Comparison of ENCODE assay signal across 11 cellular contexts in the genomic region with DNA sequence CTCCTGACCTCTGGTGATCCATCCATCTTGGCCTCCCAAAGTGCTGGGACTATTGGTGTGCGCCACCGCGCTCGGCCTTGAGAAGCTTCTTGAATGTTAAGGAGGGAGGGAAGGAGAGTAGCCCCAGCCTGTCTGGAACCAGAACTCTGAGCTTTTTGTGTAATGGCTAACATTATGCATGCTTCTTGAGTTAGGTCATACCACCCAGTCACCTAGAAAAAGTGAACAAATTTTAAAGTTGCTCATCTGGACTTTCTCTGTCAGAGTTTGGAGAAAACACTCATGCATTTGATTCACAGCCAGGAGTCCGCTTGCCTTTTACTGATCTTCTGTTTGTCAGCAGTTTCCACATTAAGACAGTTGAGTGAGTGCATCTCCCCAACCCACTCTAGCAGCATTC.
DNase-seq lines count a peak whose midpoint lies in the region; ATAC-seq and TF ChIP-seq lines count a peak whose summit lies in the region.
"Had no signal": no experiment of that assay in that cellular context is flagged by ENCODE, and none has a peak within 500 bp of the region (broad histone marks: within the 10 kb centered on the region; RNA-seq: fewer than 3 reads in every experiment).

No MANE protein-coding gene starts in this region.

- intact Hi-C loops in CD4-positive, alpha-beta T cell (cut with DNase I, micrococcal nuclease), result no loop called here
- intact Hi-C loops in PC-9 (cut with micrococcal nuclease; ENCODE audit: unreplicated experiment), result no loop called here
- intact Hi-C loops in esophagus muscularis mucosa (cut with DNase I), result loop anchor here (5.0 kb wide), 1 partner anchor 80 kb away; a partner anchor contains a TSS
- intact Hi-C loops in ovary (cut with DNase I), result no loop called here
- intact Hi-C loops in activated T-helper 2 cell treated with anti-CD3 and anti-CD28 coated beads, Interferon-gamma antibody, Interleukin-2, Interleukin-4, amounts not matched to agents 10 μg/mL and 5 μg/mL and 100 μg/mL, durations not matched to agents 14 hours and 24 hours and 36 hours (cut with micrococcal nuclease), result no loop called here

- no peaks in the 10 kb centered on the region for H3K27me3 Mint-ChIP-seq in CD4-positive, alpha-beta T cell
- H3K27me3 Mint-ChIP-seq in activated T-helper 2 cell treated with anti-CD3 and anti-CD28 coated beads, Interferon-gamma antibody, Interleukin-2, Interleukin-4, amounts not matched to agents 10 μg/mL and 5 μg/mL and 100 μg/mL, durations not matched to agents 14 hours and 24 hours and 36 hours (ENCODE audit: low read depth), result no peaks in the 10 kb centered on the region
- H3K27me3 Mint-ChIP-seq: central memory CD8-positive, alpha-beta T cell had no signal

- H3K4me1 ChIP-seq in PC-9 (replicated peaks; ENCODE audit: insufficient read depth), result peaks cover 25% of the 10 kb centered on the region
- H3K4me1 ChIP-seq in esophagus muscularis mucosa, result peaks cover 26 to 66% (median 57%) of the 10 kb centered on the region in 4 donors
- peaks cover 9% of the 10 kb centered on the region for H3K4me1 ChIP-seq in ovary (ENCODE audit: insufficient read depth)

- CTCF ChIA-PET in CD4-positive, alpha-beta T cell (lab: Charles Lee), result no interaction called here
- CTCF ChIA-PET in PC-9 (lab: Charles Lee), result no interaction called here

- H3K4me3 ChIP-seq in PC-9, result no peak overlapping the region
- H3K4me3 ChIP-seq in esophagus muscularis mucosa, result no peak overlapping the region
- no peak overlapping the region for H3K4me3 ChIP-seq in ovary
- H3K4me3 ChIP-seq: thoracic aorta had no signal

- POLR2A ChIA-PET in CD4-positive, alpha-beta T cell (lab: Charles Lee), result no interaction called here
- POLR2A ChIA-PET in PC-9 (lab: Charles Lee; ENCODE audit: unreplicated experiment), result no interaction called here

- peaks cover 100% of the 10 kb centered on the region for H3K36me3 Mint-ChIP-seq in CD4-positive, alpha-beta T cell (ENCODE audit: low read depth)
- H3K36me3 Mint-ChIP-seq in activated T-helper 2 cell treated with anti-CD3 and anti-CD28 coated beads, Interferon-gamma antibody, Interleukin-2, Interleukin-4, amounts not matched to agents 10 μg/mL and 5 μg/mL and 100 μg/mL, durations not matched to agents 14 hours and 24 hours and 36 hours (ENCODE audit: low read depth), result peaks cover 66% of the 10 kb centered on the region

- no peaks in the 10 kb centered on the region for H3K27me3 ChIP-seq in CD4-positive, alpha-beta T cell (ENCODE audit: control insufficient read depth, insufficient read depth, low read length)
- H3K27me3 ChIP-seq in PC-9 (ENCODE audit: insufficient read depth, low read depth) (no peaks in the 10 kb centered on the region), esophagus muscularis mucosa (no peaks in the 10 kb centered on the region), ovary (no peaks in the 10 kb centered on the region)

- H3K36me3 ChIP-seq in PC-9 (ENCODE audit: low read depth) (peaks cover 38% of the 10 kb centered on the region), esophagus muscularis mucosa (peaks cover 10 to 53% (median 40%) of the 10 kb centered on the region in 4 donors), ovary (no peaks in the 10 kb centered on the region)

- H3K27ac ChIP-seq in CD4-positive, alpha-beta T cell (ENCODE audit: low read depth, low read length), result no peak overlapping the region
- H3K27ac ChIP-seq in PC-9, result no peak overlapping the region
- H3K27ac ChIP-seq in esophagus muscularis mucosa (replicated peaks in 1 of 4), result peak overlapping the region; percentile 37 to 61 (median 60)
- no peak overlapping the region for H3K27ac ChIP-seq in ovary
- H3K27ac ChIP-seq: thoracic aorta had no signal

- H3K79me2 ChIP-seq in PC-9 (ENCODE audit: low read depth), result peaks cover 69% of the 10 kb centered on the region

- H2AFZ ChIP-seq in PC-9, result no peak overlapping the region

- no peak overlapping the region for H3K4me2 ChIP-seq in PC-9

- TF ChIP-seq EP300 in esophagus muscularis mucosa (IDR thresholded peaks at IDR 0.05) (no peak), ovary (IDR thresholded peaks at IDR 0.05) (no peak)

- peaks cover 91% of the 10 kb centered on the region for H3K4me1 Mint-ChIP-seq in CD4-positive, alpha-beta T cell (ENCODE audit: low read depth)
- peaks cover 32% of the 10 kb centered on the region for H3K4me1 Mint-ChIP-seq in activated T-helper 2 cell treated with anti-CD3 and anti-CD28 coated beads, Interferon-gamma antibody, Interleukin-2, Interleukin-4, amounts not matched to agents 10 μg/mL and 5 μg/mL and 100 μg/mL, durations not matched to agents 14 hours and 24 hours and 36 hours (ENCODE audit: low read depth)

- no peaks in the 10 kb centered on the region for H3K9me3 ChIP-seq in CD4-positive, alpha-beta T cell (ENCODE audit: control insufficient read depth, low read length)
- no peaks in the 10 kb centered on the region for H3K9me3 ChIP-seq in PC-9 (ENCODE audit: insufficient read depth, low read depth)
- no peaks in the 10 kb centered on the region for H3K9me3 ChIP-seq in esophagus muscularis mucosa
- H3K9me3 ChIP-seq in ovary, result no peaks in the 10 kb centered on the region
- H3K9me3 ChIP-seq: thoracic aorta had no signal

- no peaks in the 10 kb centered on the region for H3K9me2 ChIP-seq in PC-9 (ENCODE audit: insufficient read depth)

- no TSS peak for BruUV-seq in PC-9 (replicated peaks; lab: Mats Ljungman, UMichigan)

- H3F3A ChIP-seq in PC-9 (ENCODE audit: insufficient read depth, low read depth), result peaks cover 37% of the 10 kb centered on the region; the same call in 1 of the 2 replicates

- DNase-seq in CD4-positive, alpha-beta T cell, result no peak
- DNase-seq in PC-9, result peak; percentile 16 to 55
- DNase-seq in esophagus muscularis mucosa (ENCODE audit: extremely low spot score), result no peak
- peak in 3 of 5 donors; percentile 31 to 42 (median 41) for DNase-seq in ovary
- DNase-seq in activated T-helper 2 cell treated with anti-CD3 and anti-CD28 coated beads, Interferon-gamma antibody, Interleukin-2, Interleukin-4, amounts not matched to agents 10 μg/mL and 5 μg/mL and 100 μg/mL, durations not matched to agents 14 hours and 24 hours and 36 hours (ENCODE audit: low spot score), result no peak
- DNase-seq in KBM-7, result no peak
- no peak for DNase-seq in GDM1 (lab: John Stamatoyannopoulos, UW)
- DNase-seq: stimulated activated CD4-positive, alpha-beta T cell treated with anti-CD3 and anti-CD28 coated beads, Interleukin-12 subunit alpha, Interleukin-12 subunit beta, amount 100 ng/mL, for 4 hours had no signal

- H3K27ac Mint-ChIP-seq in CD4-positive, alpha-beta T cell, result peak overlapping the region; percentile 69
- H3K27ac Mint-ChIP-seq in activated T-helper 2 cell treated with anti-CD3 and anti-CD28 coated beads, Interferon-gamma antibody, Interleukin-2, Interleukin-4, amounts not matched to agents 10 μg/mL and 5 μg/mL and 100 μg/mL, durations not matched to agents 14 hours and 24 hours and 36 hours, result no peak overlapping the region

- no peaks in the 10 kb centered on the region for H3K9me3 Mint-ChIP-seq in CD4-positive, alpha-beta T cell
- H3K9me3 Mint-ChIP-seq in activated T-helper 2 cell treated with anti-CD3 and anti-CD28 coated beads, Interferon-gamma antibody, Interleukin-2, Interleukin-4, amounts not matched to agents 10 μg/mL and 5 μg/mL and 100 μg/mL, durations not matched to agents 14 hours and 24 hours and 36 hours, result no peaks in the 10 kb centered on the region
- H3K9me3 Mint-ChIP-seq: central memory CD8-positive, alpha-beta T cell had no signal

- TF ChIP-seq CTCF in CD4-positive, alpha-beta T cell (IDR thresholded peaks at IDR 0.05), result no peak
- no peak for TF ChIP-seq CTCF in PC-9 (conservative IDR thresholded peaks at IDR 0.05)
- no peak for TF ChIP-seq CTCF in esophagus muscularis mucosa (IDR thresholded peaks at IDR 0.05)
- TF ChIP-seq CTCF in ovary (IDR thresholded peaks at IDR 0.05), result no peak

- no peak overlapping the region for H3K4me3 Mint-ChIP-seq in CD4-positive, alpha-beta T cell
- H3K4me3 Mint-ChIP-seq in activated T-helper 2 cell treated with anti-CD3 and anti-CD28 coated beads, Interferon-gamma antibody, Interleukin-2, Interleukin-4, amounts not matched to agents 10 μg/mL and 5 μg/mL and 100 μg/mL, durations not matched to agents 14 hours and 24 hours and 36 hours (ENCODE audit: low read depth), result no peak overlapping the region
- H3K4me3 Mint-ChIP-seq: central memory CD8-positive, alpha-beta T cell had no signal

- TF ChIP-seq POLR2A in esophagus muscularis mucosa (IDR thresholded peaks at IDR 0.05; ENCODE audit: low read depth), result no peak
- TF ChIP-seq POLR2A in ovary (IDR thresholded peaks at IDR 0.05), result no peak

- peaks cover 68% of the 10 kb centered on the region for H4K20me1 ChIP-seq in PC-9 (ENCODE audit: insufficient read depth)

- no peak for ATAC-seq in CD4-positive, alpha-beta T cell (ENCODE audit: poor library complexity)
- no peak for ATAC-seq in HG03039 (IDR thresholded peaks at IDR 0.05; ENCODE audit: unreplicated experiment)

- WGBS in esophagus muscularis mucosa, result 54% methylated on average over 5 of the region's 5 CpGs
- 49 to 66% (median 50%) methylated on average over 5 of the region's 5 CpGs for WGBS in ovary, 3 donors

- in situ Hi-C loops in KBM-7 (cut with MboI; ENCODE audit: low pct_unique_long_range_greater_than_20kb, low sequenced_read_pairs), result no loop called here

Comparison
In these comparisons a context has a peak if more than half of its experiments do, and no peak if none do; other contexts are left out.
1. DNase-seq: peak in PC-9 (2 of 2) and ovary (3 of 5); none in CD4-positive, alpha-beta T cell (0 of 10), esophagus muscularis mucosa (single experiment), activated T-helper 2 cell treated with anti-CD3 and anti-CD28 coated beads, Interferon-gamma antibody, Interleukin-2, Interleukin-4, amounts not matched to agents 10 μg/mL and 5 μg/mL and 100 μg/mL, durations not matched to agents 14 hours and 24 hours and 36 hours (single experiment), KBM-7 (single experiment) and GDM1 (single experiment).
2. H3K27ac ChIP-seq: peak in esophagus muscularis mucosa (4 of 4); none in CD4-positive, alpha-beta T cell (single experiment), PC-9 (single experiment) and ovary (0 of 2).